Comparison of ENCODE assay signal across 8 cellular contexts in the genomic region with DNA sequence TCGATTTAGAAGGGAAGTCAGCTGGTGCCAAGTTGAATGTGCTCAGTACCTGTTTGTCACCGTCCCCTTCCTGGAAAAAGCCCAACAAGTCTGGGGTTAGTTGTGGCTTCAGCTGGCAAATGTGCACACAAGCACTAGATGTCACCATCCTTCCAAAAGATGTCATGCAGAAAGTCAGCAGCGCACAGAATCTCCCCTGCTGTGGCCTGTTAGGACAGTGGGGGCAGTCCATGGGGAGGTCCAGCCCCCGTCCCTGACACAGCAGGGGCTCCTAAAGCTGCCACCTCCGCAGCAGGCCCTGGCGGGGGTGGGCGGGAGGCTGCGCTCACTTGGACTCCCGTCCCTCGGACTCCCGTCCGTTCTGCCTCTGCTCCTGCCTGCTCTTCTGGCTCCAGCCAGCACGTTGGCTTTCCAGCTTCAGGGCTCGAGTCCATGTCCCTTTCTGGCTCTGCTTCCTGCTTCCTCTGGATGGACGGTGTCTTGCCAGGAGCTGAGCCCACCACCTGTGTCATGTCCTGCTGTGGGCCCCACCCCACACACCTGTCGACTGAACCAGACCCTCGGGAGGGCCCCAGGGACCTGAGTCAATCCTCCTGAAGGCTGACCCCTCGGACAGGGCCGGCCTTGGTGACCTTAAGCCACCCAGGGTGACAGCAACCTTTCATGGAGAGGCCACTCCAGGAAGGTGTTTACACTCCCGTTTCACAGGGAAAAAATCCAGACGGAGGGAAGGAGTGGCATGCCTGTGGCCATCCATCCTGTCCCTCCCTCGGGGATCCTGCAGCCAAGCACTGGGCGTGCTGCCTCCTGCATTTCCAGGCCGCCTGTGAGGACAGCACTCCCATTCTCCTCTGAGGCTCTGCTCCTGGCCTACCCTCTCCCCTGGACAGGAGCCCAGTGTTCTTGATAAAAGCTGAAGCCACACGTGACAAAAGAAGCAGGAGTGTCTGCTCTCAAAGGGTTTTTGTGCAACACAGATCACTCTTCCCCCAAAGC. TPM values are rescaled to one million over a fixed set of nuclear protein-coding genes. Genes with fewer than 3 reads are reported as not detected.
DNase-seq lines count a peak whose midpoint lies in the region; ATAC-seq and TF ChIP-seq lines count a peak whose summit lies in the region.

No MANE protein-coding gene starts in this region.

- no peaks in the 10 kb centered on the region for H3K27me3 Mint-ChIP-seq in activated naive CD4-positive, alpha-beta T cell treated with anti-CD3 and anti-CD28 coated beads for 36 hours (ENCODE audit: low read depth)

- intact Hi-C loops in activated naive CD4-positive, alpha-beta T cell treated with anti-CD3 and anti-CD28 coated beads for 36 hours (cut with micrococcal nuclease) = loop anchor here (1.0 to 2.0 kb wide), 8 partner anchors 21 to 681 kb away; no protein-coding TSS in a partner anchor
- intact Hi-C loops in prostate gland (cut with DNase I) = no loop called here

- H3K4me3 ChIP-seq in ACC112 (ENCODE audit: low read depth, low read length) = peak overlapping the region; percentile 44; the same call in 1 of the 2 replicates
- H3K4me3 ChIP-seq in cardiac muscle cell = no peak overlapping the region
- peak overlapping the region in 1 of 2 donors; percentile 14 for H3K4me3 ChIP-seq in prostate gland

- H3K27me3 ChIP-seq in ACC112 (ENCODE audit: insufficient read depth, low read length) = no peaks in the 10 kb centered on the region; the same call in 1 of the 2 replicates
- no peaks in the 10 kb centered on the region for H3K27me3 ChIP-seq in cardiac muscle cell
- no peaks in the 10 kb centered on the region for H3K27me3 ChIP-seq in prostate gland (replicated peaks; ENCODE audit: insufficient read depth)

- peak; percentile 48 for ATAC-seq in GM18861 (IDR thresholded peaks at IDR 0.05; ENCODE audit: unreplicated experiment)
- no peak for ATAC-seq in GM21381 (IDR thresholded peaks at IDR 0.05; ENCODE audit: unreplicated experiment)
- ATAC-seq in HG03521 (IDR thresholded peaks at IDR 0.05; ENCODE audit: unreplicated experiment) = no peak

- H3K4me3 Mint-ChIP-seq in activated naive CD4-positive, alpha-beta T cell treated with anti-CD3 and anti-CD28 coated beads for 36 hours = no peak overlapping the region

- no peaks in the 10 kb centered on the region for H3K9me3 ChIP-seq in cardiac muscle cell (ENCODE audit: low read depth)
- no peaks in the 10 kb centered on the region for H3K9me3 ChIP-seq in prostate gland

- no peak for TF ChIP-seq POLR2A in prostate gland (IDR thresholded peaks at IDR 0.05)

- DNase-seq in NCI-H82 (lab: John Stamatoyannopoulos, UW) (peak; percentile 70), cardiac muscle cell (ENCODE audit: low read depth in 1 of 2, low spot score in 1 of 2) (peak; percentile 75 to 95), prostate gland (ENCODE audit: low spot score) (peak; percentile 83)
- peak; percentile 87 for DNase-seq in activated naive CD4-positive, alpha-beta T cell treated with anti-CD3 and anti-CD28 coated beads for 36 hours

- H3K4me1 Mint-ChIP-seq in activated naive CD4-positive, alpha-beta T cell treated with anti-CD3 and anti-CD28 coated beads for 36 hours (ENCODE audit: low read depth) = peaks cover 4% of the 10 kb centered on the region

- H3K27ac Mint-ChIP-seq in activated naive CD4-positive, alpha-beta T cell treated with anti-CD3 and anti-CD28 coated beads for 36 hours = peak overlapping the region; percentile 56

- H3K9me3 Mint-ChIP-seq in activated naive CD4-positive, alpha-beta T cell treated with anti-CD3 and anti-CD28 coated beads for 36 hours = no peaks in the 10 kb centered on the region

- H3K36me3 ChIP-seq in ACC112 (ENCODE audit: insufficient read depth, low read length) = no peaks in the 10 kb centered on the region
- no peaks in the 10 kb centered on the region for H3K36me3 ChIP-seq in cardiac muscle cell
- no peaks in the 10 kb centered on the region for H3K36me3 ChIP-seq in prostate gland

- no peaks in the 10 kb centered on the region for H3K79me2 ChIP-seq in ACC112 (ENCODE audit: control insufficient read depth, insufficient read depth, low read length, unreplicated experiment)

- H3K36me3 Mint-ChIP-seq in activated naive CD4-positive, alpha-beta T cell treated with anti-CD3 and anti-CD28 coated beads for 36 hours (ENCODE audit: low read depth) = no peaks in the 10 kb centered on the region

- CTCF ChIA-PET in activated naive CD4-positive, alpha-beta T cell treated with anti-CD3 and anti-CD28 coated beads for 36 hours (lab: Charles Lee) = interaction anchor here (0.5 to 5.1 kb wide), 22 partner anchors 8 to 683 kb away, joined by 3 to 34 read pairs (median 4); a partner anchor contains a TSS

- H2AFZ ChIP-seq in ACC112 (ENCODE audit: low read length, unreplicated experiment) = peak overlapping the region; percentile 67

- 17% methylated on average over 24 of the region's 25 CpGs for WGBS in prostate gland

- H3K4me1 ChIP-seq in ACC112 (ENCODE audit: control insufficient read depth, insufficient read depth, low read length, unreplicated experiment) (no peaks in the 10 kb centered on the region), cardiac muscle cell (ENCODE audit: low read depth) (peaks cover 18% of the 10 kb centered on the region), prostate gland (replicated peaks) (peaks cover 9% of the 10 kb centered on the region)

- H3K27ac ChIP-seq in ACC112 (ENCODE audit: low read depth, low read length) (no peak overlapping the region), cardiac muscle cell (peak overlapping the region; percentile 77), prostate gland (peak overlapping the region; percentile 72 to 83)

- TF ChIP-seq CTCF in cardiac muscle cell (IDR thresholded peaks at IDR 0.05; ENCODE audit: low read depth, low read length) (peak; percentile 53), prostate gland (IDR thresholded peaks at IDR 0.05) (peak in 3 of 4 experiments; percentile 36 to 59 (median 59))

RNA-seq across cellular contexts. Expression of a gene that starts 8.5 kb away (rescaled TPM):
- total RNA-seq in activated naive CD4-positive, alpha-beta T cell treated with anti-CD3 and anti-CD28 coated beads for 36 hours = not detected
- 2.9 and 4.7 TPM in 2 replicates for total RNA-seq in cardiac muscle cell
- 1.4 and 3.1 TPM in 2 replicates for polyA plus RNA-seq in cardiac muscle cell
- total RNA-seq in prostate gland = 10 to 100 TPM; 12.6 to 13.6 TPM

RNA-seq across cellular contexts. Expression of a gene that starts 15.7 kb away (rescaled TPM):
- not detected for total RNA-seq in activated naive CD4-positive, alpha-beta T cell treated with anti-CD3 and anti-CD28 coated beads for 36 hours
- total RNA-seq in cardiac muscle cell = not detected in 2 replicates
- not detected in 2 replicates for polyA plus RNA-seq in cardiac muscle cell
- not detected for total RNA-seq in prostate gland

RNA-seq across cellular contexts. Expression of a gene that starts 45.3 kb away (rescaled TPM):
- 100 to 1,000 TPM; 154 to 155 TPM for total RNA-seq in activated naive CD4-positive, alpha-beta T cell treated with anti-CD3 and anti-CD28 coated beads for 36 hours
- total RNA-seq in cardiac muscle cell (66.3 and 95.3 TPM in 2 replicates), prostate gland (10 to 100 TPM; 66.1 to 73.1 TPM)
- polyA plus RNA-seq in cardiac muscle cell = 90.9 and 125 TPM in 2 replicates
